8 cellular contexts compared by ENCODE assay signal in genomic region chr5:179608131-179608581, GRCh38. TPM values are rescaled to one million over a fixed set of nuclear protein-coding genes. Genes with fewer than 3 reads are reported as not detected.
A peak's percentile ranks its signal among the peaks of the same experiment; 100 is the strongest.
DNase-seq lines count a peak whose midpoint lies in the region; ATAC-seq and TF ChIP-seq lines count a peak whose summit lies in the region.

No MANE protein-coding gene starts in this region.

- DNase-seq in GM12865 (ENCODE audit: low read depth) (peak; percentile 61), Panc1 (ENCODE audit: low read depth, low spot score) (no peak), cerebellar cortex (ENCODE audit: low spot score) (peak; percentile 54), osteoblast (ENCODE audit: insufficient read length, low spot score, missing footprints) (peak; percentile 75), NCI-H526 (lab: John Stamatoyannopoulos, UW) (no peak), 8988T (no peak)

- peaks cover 5% of the 10 kb centered on the region for H3K36me3 ChIP-seq in Panc1 (ENCODE audit: control insufficient read depth, insufficient read depth, low read length)
- peaks cover 75% of the 10 kb centered on the region for H3K36me3 ChIP-seq in osteoblast (ENCODE audit: insufficient read depth, low read length)

- no peak overlapping the region for H3K4me3 ChIP-seq in GM12865 (ENCODE audit: low read depth, low read length)
- no peak overlapping the region for H3K4me3 ChIP-seq in Panc1 (ENCODE audit: low read depth in 2 of 2, low read length in 2 of 2)
- no peak overlapping the region for H3K4me3 ChIP-seq in osteoblast (ENCODE audit: insufficient read depth, low read length)

- intact Hi-C loops in Panc1 (cut with micrococcal nuclease; ENCODE audit: unreplicated experiment): no loop called here

- no peaks in the 10 kb centered on the region for H3K27me3 ChIP-seq in Panc1 (ENCODE audit: control insufficient read depth, insufficient read depth, low read length)
- H3K27me3 ChIP-seq in osteoblast (ENCODE audit: insufficient read depth, low read length): no peaks in the 10 kb centered on the region

- peak; percentile 7 for ATAC-seq in Panc1
- no peak for ATAC-seq in HG02642 (IDR thresholded peaks at IDR 0.05; ENCODE audit: poor library complexity, unreplicated experiment)
- ATAC-seq in GM18519 (IDR thresholded peaks at IDR 0.05; ENCODE audit: low FRiP score, unreplicated experiment): no peak

- peak overlapping the region; percentile 25; the same call in 1 of the 2 replicates for H3K27ac ChIP-seq in Panc1 (ENCODE audit: low read length)
- no peak overlapping the region for H3K27ac ChIP-seq in osteoblast (ENCODE audit: low read depth, low read length)

- H3K4me2 ChIP-seq in osteoblast (ENCODE audit: insufficient read depth, low read length): no peak overlapping the region

- peaks cover 58% of the 10 kb centered on the region for H4K20me1 ChIP-seq in osteoblast (ENCODE audit: insufficient read depth, low read length)

- H3K4me1 ChIP-seq in Panc1 (ENCODE audit: control insufficient read depth, insufficient read depth, low read length) (peaks cover 47% of the 10 kb centered on the region), osteoblast (ENCODE audit: insufficient read depth, low read length) (no peaks in the 10 kb centered on the region)

- CTCF ChIA-PET in Panc1 (lab: Charles Lee): no interaction called here

- POLR2A ChIA-PET in Panc1 (lab: Charles Lee): no interaction called here

- no peaks in the 10 kb centered on the region for H3K9me3 ChIP-seq in Panc1 (ENCODE audit: control insufficient read depth, insufficient read depth, low read depth, low read length)
- H3K9me3 ChIP-seq in osteoblast (ENCODE audit: low read depth, low read length): no peaks in the 10 kb centered on the region

- H3K79me2 ChIP-seq in osteoblast (ENCODE audit: insufficient read depth, low read length): no peaks in the 10 kb centered on the region

- in situ Hi-C loops in Panc1 (cut with HindIII; ENCODE audit: low pct_unique_long_range_greater_than_20kb, low sequenced_read_pairs): no loop called here

- H2AFZ ChIP-seq in osteoblast (ENCODE audit: low read length): no peak overlapping the region

- no peak for TF ChIP-seq CTCF in GM12865 (IDR thresholded peaks at IDR 0.05; ENCODE audit: insufficient read depth, low read depth, low read length, missing control alignments)
- TF ChIP-seq CTCF in Panc1 (IDR thresholded peaks at IDR 0.05): no peak
- no peak for TF ChIP-seq CTCF in osteoblast (IDR thresholded peaks at IDR 0.05; ENCODE audit: extremely low read depth, low read depth, low read length)

- no TSS peak for BruUV-seq in Panc1 (replicated peaks; lab: Mats Ljungman, UMichigan)

RNA-seq across cellular contexts. Expression of gene HNRNPH1, which starts 15.3 kb away (rescaled TPM):
- total RNA-seq in Panc1 (2021; ENCODE audit: unreplicated experiment) (587 TPM), osteoblast (354 and 368 TPM in 2 replicates)
- 477 TPM for polyA plus RNA-seq in Panc1 (2012; ENCODE audit: insufficient read length)

RNA-seq across cellular contexts. Expression of gene RUFY1, which starts 57.8 kb away (rescaled TPM):
- total RNA-seq in Panc1 (2021; ENCODE audit: unreplicated experiment) (66.3 TPM), osteoblast (51.8 and 54.2 TPM in 2 replicates)
- polyA plus RNA-seq in Panc1 (2012; ENCODE audit: insufficient read length): 51.6 TPM

Comparison
In these comparisons a context has a peak if more than half of its experiments do, and no peak if none do; other contexts are left out.
1. DNase-seq: peak in GM12865 (single experiment), cerebellar cortex (single experiment) and osteoblast (single experiment); none in Panc1 (single experiment), NCI-H526 (0 of 2) and 8988T (single experiment).